30 cellular contexts compared by ENCODE assay signal in the genomic region with DNA sequence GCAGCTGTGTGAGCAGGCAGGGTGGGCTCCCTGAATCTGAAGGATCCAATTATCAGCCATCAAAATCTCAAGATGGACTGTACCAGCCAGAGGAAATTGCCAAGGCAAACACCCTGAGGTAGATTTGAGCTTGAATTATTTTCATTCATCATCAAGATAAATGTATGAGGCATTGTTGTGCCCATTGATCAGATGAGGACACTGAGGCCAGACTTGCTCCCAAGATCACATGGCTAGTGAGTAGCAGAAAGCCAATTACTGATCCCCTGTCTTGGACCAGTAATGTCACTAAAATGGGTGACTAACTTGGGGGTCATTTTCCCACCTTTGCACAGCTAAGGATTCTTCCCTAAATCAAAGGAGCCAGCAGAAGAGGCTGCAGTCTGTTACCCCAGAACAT. TPM values are rescaled to one million over a fixed set of nuclear protein-coding genes. Genes with fewer than 3 reads are reported as not detected.
"Had no signal": no experiment of that assay in that cellular context is flagged by ENCODE, and none has a peak within 500 bp of the region (broad histone marks: within the 10 kb centered on the region; RNA-seq: fewer than 3 reads in every experiment).

No MANE protein-coding gene starts in this region.

- H3K4me1 ChIP-seq: adrenal gland, body of pancreas had no signal

- ATAC-seq: activated CD4-positive, alpha-beta T cell treated with anti-CD3 and anti-CD28 coated beads for 36 hours; activated CD8-positive, alpha-beta memory T cell treated with anti-CD3 and anti-CD28 coated beads, Interleukin-2, amount 10 ng/mL, durations not matched to agents 7 days and 5 days; activated CD8-positive, alpha-beta T cell treated with anti-CD3 and anti-CD28 coated beads, Interleukin-2, amount 10 ng/mL, durations not matched to agents 7 days and 5 days; activated naive CD8-positive, alpha-beta T cell treated with anti-CD3 and anti-CD28 coated beads, Interleukin-2, amount 50 U/mL, for 24 hours; body of pancreas; esophagus mucosa had no signal

- H3K27ac ChIP-seq: adrenal gland, body of pancreas had no signal

- FAIRE-seq: colon, frontal cortex had no signal

- H3K27me3 ChIP-seq: adrenal gland, body of pancreas had no signal

- H3K9me3 ChIP-seq: adrenal gland, body of pancreas had no signal

- H3K36me3 ChIP-seq: adrenal gland had no signal

- H3K4me3 ChIP-seq: adrenal gland, body of pancreas had no signal

- DNase-seq: activated CD4-positive, alpha-beta memory T cell treated with anti-CD3 and anti-CD28 coated beads for 36 hours; activated CD4-positive, alpha-beta T cell treated with anti-CD3 and anti-CD28 coated beads for 36 hours; activated CD4-positive, alpha-beta T cell treated with anti-CD3 and anti-CD28 coated beads, Interleukin-2, amount 10 ng/mL, durations not matched to agents 24 days and 14 days; activated CD4-positive, CD25-positive, alpha-beta regulatory T cell; activated CD4-positive, CD25-positive, alpha-beta regulatory T cell treated with anti-CD3 and anti-CD28 coated beads, Interleukin-2, amount 50 U/mL, for 72 hours; activated CD8-positive, alpha-beta memory T cell treated with anti-CD3 and anti-CD28 coated beads, Interleukin-2, amount 10 ng/mL, durations not matched to agents 7 days and 5 days; activated CD8-positive, alpha-beta memory T cell treated with anti-CD3 and anti-CD28 coated beads, Interleukin-2, amount 50 U/mL, for 4 hours; activated CD8-positive, alpha-beta T cell treated with anti-CD3 and anti-CD28 coated beads, Interleukin-2, amount 10 ng/mL, durations not matched to agents 7 days and 5 days; activated effector memory CD4-positive, alpha-beta T cell treated with anti-CD3 and anti-CD28 coated beads, Interleukin-2, amount 50 U/mL, for 16 hours; activated naive CD4-positive, alpha-beta T cell treated with anti-CD3 and anti-CD28 coated beads for 36 hours; activated naive CD8-positive, alpha-beta T cell treated with anti-CD3 and anti-CD28 coated beads for 36 hours; activated naive CD8-positive, alpha-beta T cell treated with anti-CD3 and anti-CD28 coated beads, Interleukin-2, amount 50 U/mL, for 24 hours; activated T-cell treated with anti-CD3 and anti-CD28 coated beads, Interleukin-2, amount 50 U/mL, for 1 hour; activated T-cell treated with anti-CD3 and anti-CD28 coated beads, Interleukin-2, amount 50 U/mL, for 48 hours; adrenal gland; amygdala; aorta; body of pancreas; effector memory CD4-positive, alpha-beta T cell; foreskin fibroblast; head of caudate nucleus; T-helper 2 cell had no signal

RNA-seq across cellular contexts. Expression of a gene that starts 20.9 kb away (rescaled TPM):
- total RNA-seq: activated CD4-positive, alpha-beta memory T cell treated with anti-CD3 and anti-CD28 coated beads for 36 hours; activated CD4-positive, alpha-beta T cell treated with anti-CD3 and anti-CD28 coated beads for 36 hours; activated CD4-positive, alpha-beta T cell treated with anti-CD3 and anti-CD28 coated beads, Interleukin-2, amount 10 ng/mL, durations not matched to agents 24 days and 14 days; activated CD8-positive, alpha-beta memory T cell treated with anti-CD3 and anti-CD28 coated beads for 36 hours; activated CD8-positive, alpha-beta memory T cell treated with anti-CD3 and anti-CD28 coated beads, Interleukin-2, amount 10 ng/mL, durations not matched to agents 7 days and 5 days; activated naive CD4-positive, alpha-beta T cell treated with anti-CD3 and anti-CD28 coated beads for 36 hours; activated naive CD8-positive, alpha-beta T cell treated with anti-CD3 and anti-CD28 coated beads for 36 hours; activated T-helper 1 cell treated with anti-CD3 and anti-CD28 coated beads, Interleukin-12 subunit alpha, Interleukin-12 subunit beta, Interleukin-2, Interleukin-4 antibody, amounts not matched to agents 30 ng/mL and 10 ng/mL and 1 ng/mL, durations not matched to agents 14 hours and 24 hours and 36 hours; activated T-helper 2 cell treated with anti-CD3 and anti-CD28 coated beads, Interferon-gamma antibody, Interleukin-2, Interleukin-4, amounts not matched to agents 10 μg/mL and 5 μg/mL and 100 μg/mL, durations not matched to agents 14 hours and 24 hours and 36 hours; endodermal cell; T-helper 1 cell treated with Interleukin-12 subunit alpha and Interleukin-12 subunit beta and Interleukin-4 antibody, amounts not matched to agents 30 ng/mL and 1 ng/mL, for 36 hours had no signal
